ENCODE assay signal across 8 cellular contexts in genomic region chr2:88350641-88351601, GRCh38.
DNase-seq lines count a peak whose midpoint lies in the region; ATAC-seq and TF ChIP-seq lines count a peak whose summit lies in the region.

No MANE protein-coding gene starts in this region.

- peak; percentile 84 for ATAC-seq in HG02973 (IDR thresholded peaks at IDR 0.05; ENCODE audit: unreplicated experiment)

- peak overlapping the region; percentile 81 for H3K4me2 ChIP-seq in smooth muscle cell

- peak in 2 of 3 experiments; percentile 24 to 46 for TF ChIP-seq CTCF in ascending aorta (IDR thresholded peaks at IDR 0.05)
- peak; percentile 88 for TF ChIP-seq CTCF in smooth muscle cell (IDR thresholded peaks at IDR 0.05; ENCODE audit: borderline replicate concordance, insufficient read depth, poor library complexity, severe bottlenecking)

- H3K9me3 ChIP-seq in ascending aorta, result no peaks in the 10 kb centered on the region
- no peaks in the 10 kb centered on the region for H3K9me3 ChIP-seq in iPS DF 6.9 (ENCODE audit: control insufficient read depth, insufficient read depth, low read length)
- no peaks in the 10 kb centered on the region for H3K9me3 ChIP-seq in smooth muscle cell (replicated peaks; ENCODE audit: low read depth)

- H3K4me3 ChIP-seq in ascending aorta (peak overlapping the region; percentile 30 to 31), iPS DF 6.9 (ENCODE audit: low read length) (peak overlapping the region; percentile 8; the same call in 1 of the 2 replicates), smooth muscle cell (peak overlapping the region; percentile 43)

- no peak overlapping the region for H3K9ac ChIP-seq in smooth muscle cell (ENCODE audit: low read depth)

- H3K27me3 ChIP-seq in ascending aorta (no peaks in the 10 kb centered on the region), iPS DF 6.9 (ENCODE audit: control insufficient read depth, insufficient read depth, low read length) (no peaks in the 10 kb centered on the region), smooth muscle cell (ENCODE audit: low read depth) (peaks cover 20% of the 10 kb centered on the region)

- H3K36me3 ChIP-seq in ascending aorta, result no peaks in the 10 kb centered on the region
- no peaks in the 10 kb centered on the region for H3K36me3 ChIP-seq in iPS DF 6.9 (ENCODE audit: control insufficient read depth, insufficient read depth, low read length)
- H3K36me3 ChIP-seq in smooth muscle cell (ENCODE audit: low read depth), result no peaks in the 10 kb centered on the region

- H3K4me1 ChIP-seq in ascending aorta (no peaks in the 10 kb centered on the region), iPS DF 6.9 (ENCODE audit: control insufficient read depth, insufficient read depth, low read length) (no peaks in the 10 kb centered on the region), smooth muscle cell (ENCODE audit: low read depth) (peaks cover 12% of the 10 kb centered on the region)

- H3K27ac ChIP-seq in ascending aorta, result no peak overlapping the region
- no peak overlapping the region for H3K27ac ChIP-seq in iPS DF 6.9 (ENCODE audit: low read length)
- H3K27ac ChIP-seq in smooth muscle cell (ENCODE audit: low read depth), result no peak overlapping the region

- peak overlapping the region; percentile 23 for H2AFZ ChIP-seq in smooth muscle cell (ENCODE audit: low read depth)

- no CpG with 5 or more reads among the region's 46 CpGs for WGBS in iPS DF 6.9 (ENCODE audit: insufficient coverage, insufficient read length)
- WGBS in smooth muscle cell (ENCODE audit: low lambda C conversion rate), result 7% methylated on average over 44 of the region's 46 CpGs

- DNase-seq in EL (peak; percentile 49), SKM-1 treated with dmso at 0.1 percent for 144 hours (lab: John Stamatoyannopoulos, UW; ENCODE audit: unreplicated experiment) (peak; percentile 53), ascending aorta (ENCODE audit: low spot score in 2 of 2) (peak in 1 of 2 donors; percentile 65), iPS DF 6.9 (ENCODE audit: low read depth, low spot score) (peak; percentile 78), smooth muscle cell (lab: John Stamatoyannopoulos, UW; ENCODE audit: unreplicated experiment) (peak; percentile 14), NCI-H524 treated with DMSO at 0.1 percent for 48 hours (lab: John Stamatoyannopoulos, UW) (no peak), GDM1 (lab: John Stamatoyannopoulos, UW) (no peak)

- no peaks in the 10 kb centered on the region for H3K79me2 ChIP-seq in smooth muscle cell (ENCODE audit: low read depth)

- intact Hi-C loops in ascending aorta (cut with DNase I), result no loop called here

- no peaks in the 10 kb centered on the region for H4K20me1 ChIP-seq in smooth muscle cell (ENCODE audit: low read depth)

- H3F3A ChIP-seq in smooth muscle cell (ENCODE audit: low read depth), result no peaks in the 10 kb centered on the region

Comparison
In these comparisons a context has a peak if more than half of its experiments do, and no peak if none do; other contexts are left out.
1. DNase-seq: peak in EL (single experiment), SKM-1 treated with dmso at 0.1 percent for 144 hours (single experiment), iPS DF 6.9 (single experiment) and smooth muscle cell (single experiment); none in NCI-H524 treated with DMSO at 0.1 percent for 48 hours (single experiment) and GDM1 (single experiment).
2. Peak in every context shown above with its lines, with median percentiles within 50 percentile points of each other: H3K4me3 ChIP-seq.